In the genomic region with DNA sequence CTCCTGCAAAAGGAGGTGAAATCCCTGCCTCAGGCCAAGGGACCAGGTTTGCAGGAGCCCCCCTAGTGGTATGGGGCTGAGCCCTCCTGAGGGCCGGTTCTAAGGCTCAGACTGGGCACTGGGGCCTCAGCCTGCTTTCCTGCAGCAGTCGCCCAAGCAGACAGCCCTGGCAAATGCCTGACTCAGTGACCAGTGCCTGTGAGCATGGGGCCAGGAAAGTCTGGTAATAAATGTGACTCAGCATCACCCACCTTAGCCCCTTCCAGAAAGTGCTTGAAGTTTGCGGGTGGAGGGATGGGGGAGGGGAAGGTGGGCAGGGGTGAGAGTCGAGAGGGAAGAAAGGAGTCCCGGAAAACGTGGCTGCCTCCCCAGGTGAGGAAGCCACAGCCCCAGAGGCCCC, we compare ENCODE assay signal across 12 cellular contexts. TPM values are rescaled to one million over a fixed set of nuclear protein-coding genes. Genes with fewer than 3 reads are reported as not detected.
DNase-seq lines count a peak whose midpoint lies in the region; FAIRE-seq and TF ChIP-seq lines count a peak whose summit lies in the region.
"Had no signal": no experiment of that assay in that cellular context is flagged by ENCODE, and none has a peak within 500 bp of the region (broad histone marks: within the 10 kb centered on the region; RNA-seq: fewer than 3 reads in every experiment).

No MANE protein-coding gene starts in this region.

- H3K9me3 Mint-ChIP-seq in T-helper 2 cell treated with Interferon-gamma antibody and Interleukin-4, amounts not matched to agents 5 μg/mL and 100 μg/mL, for 36 hours: no peaks in the 10 kb centered on the region
- H3K9me3 Mint-ChIP-seq in immature natural killer cell: no peaks in the 10 kb centered on the region

- H3K27ac ChIP-seq in skin epidermis: peak overlapping the region in 17 of 21 experiments; percentile 19 to 95 (median 82)

- no peak overlapping the region for H3K4me3 Mint-ChIP-seq in T-helper 2 cell treated with Interferon-gamma antibody and Interleukin-4, amounts not matched to agents 5 μg/mL and 100 μg/mL, for 36 hours
- no peak overlapping the region for H3K4me3 Mint-ChIP-seq in immature natural killer cell

- TF ChIP-seq CTCF in fibroblast of mammary gland (conservative IDR thresholded peaks at IDR 0.05; ENCODE audit: control insufficient read depth, insufficient read depth, low read depth, low read length): no peak

- no peak for DNase-seq in T-helper 2 cell treated with Interferon-gamma antibody and Interleukin-4, amounts not matched to agents 5 μg/mL and 100 μg/mL, for 36 hours (ENCODE audit: low spot score)
- DNase-seq in T-helper 2 cell (no peak), RCC 7860 (ENCODE audit: low spot score) (peak; percentile 43), fibroblast of mammary gland (ENCODE audit: low read depth) (peak; percentile 62), KG1 (lab: John Stamatoyannopoulos, UW) (no peak), DMS 273 treated with DMSO at 0.1 percent for 48 hours (lab: John Stamatoyannopoulos, UW) (no peak), immature natural killer cell (no peak)
- DNase-seq: body of pancreas; NCI-H2081 treated with DMSO at 0.1 percent for 48 hours; stimulated activated naive CD4-positive, alpha-beta T cell treated with Interleukin-2 at 50 U/mL for 16 hours had no signal

- H3K4me1 Mint-ChIP-seq in T-helper 2 cell treated with Interferon-gamma antibody and Interleukin-4, amounts not matched to agents 5 μg/mL and 100 μg/mL, for 36 hours (ENCODE audit: low read depth): peaks cover 25% of the 10 kb centered on the region
- peaks cover 22 to 47% of the 10 kb centered on the region in 2 donors for H3K4me1 Mint-ChIP-seq in immature natural killer cell

- H3K36me3 Mint-ChIP-seq in T-helper 2 cell treated with Interferon-gamma antibody and Interleukin-4, amounts not matched to agents 5 μg/mL and 100 μg/mL, for 36 hours (ENCODE audit: low read depth): no peaks in the 10 kb centered on the region
- H3K36me3 Mint-ChIP-seq in immature natural killer cell: peaks cover 0 to 4% (median 0%) of the 10 kb centered on the region in 3 donors

- peaks cover 34% of the 10 kb centered on the region for H3K27me3 Mint-ChIP-seq in T-helper 2 cell treated with Interferon-gamma antibody and Interleukin-4, amounts not matched to agents 5 μg/mL and 100 μg/mL, for 36 hours (ENCODE audit: low read depth)
- H3K27me3 Mint-ChIP-seq in immature natural killer cell (ENCODE audit: low read depth in 3 of 3): peaks cover 18 to 28% (median 20%) of the 10 kb centered on the region in 3 donors

- FAIRE-seq in RCC 7860 (lab: Jason Lieb, UNC): no peak
- FAIRE-seq: G401.6 had no signal

- H3K4me3 ChIP-seq in fibroblast of mammary gland (ENCODE audit: control insufficient read depth, low read depth, low read length): no peak overlapping the region
- no peak overlapping the region for H3K4me3 ChIP-seq in skin epidermis
- H3K4me3 ChIP-seq: body of pancreas had no signal

- H3K27ac Mint-ChIP-seq in T-helper 2 cell treated with Interferon-gamma antibody and Interleukin-4, amounts not matched to agents 5 μg/mL and 100 μg/mL, for 36 hours: peak overlapping the region; percentile 41
- no peak overlapping the region for H3K27ac Mint-ChIP-seq in immature natural killer cell

RNA-seq across cellular contexts. Expression of gene MC1R, which starts 2.1 kb away (rescaled TPM):
- 1 to 10 TPM in 1 of 3 donors, under 1 TPM in 1, not detected in 1; 0.34 to 1.1 TPM for polyA plus RNA-seq in immature natural killer cell

RNA-seq across cellular contexts. Expression of gene TUBB3, which starts 2.4 kb away (rescaled TPM):
- not detected for polyA plus RNA-seq in immature natural killer cell

RNA-seq across cellular contexts. Expression of gene DEF8, which starts 27.8 kb away (rescaled TPM):
- 10 to 100 TPM; 29.6 to 45.7 (median 31.6) TPM for polyA plus RNA-seq in immature natural killer cell

RNA-seq across cellular contexts. Expression of gene TCF25, which starts 47.3 kb away (rescaled TPM):
- 100 to 1,000 TPM in 2 of 3 donors, 10 to 100 TPM in 1; 98.1 to 249 (median 131) TPM for polyA plus RNA-seq in immature natural killer cell

Comparison
In these comparisons a context has a peak if more than half of its experiments do, and no peak if none do; other contexts are left out.
1. DNase-seq: peak in RCC 7860 (single experiment) and fibroblast of mammary gland (single experiment); none in T-helper 2 cell treated with Interferon-gamma antibody and Interleukin-4, amounts not matched to agents 5 μg/mL and 100 μg/mL, for 36 hours (single experiment), T-helper 2 cell (0 of 5), KG1 (single experiment), DMS 273 treated with DMSO at 0.1 percent for 48 hours (single experiment) and immature natural killer cell (0 of 3).